9 cellular contexts compared by ENCODE assay signal in the genomic region with DNA sequence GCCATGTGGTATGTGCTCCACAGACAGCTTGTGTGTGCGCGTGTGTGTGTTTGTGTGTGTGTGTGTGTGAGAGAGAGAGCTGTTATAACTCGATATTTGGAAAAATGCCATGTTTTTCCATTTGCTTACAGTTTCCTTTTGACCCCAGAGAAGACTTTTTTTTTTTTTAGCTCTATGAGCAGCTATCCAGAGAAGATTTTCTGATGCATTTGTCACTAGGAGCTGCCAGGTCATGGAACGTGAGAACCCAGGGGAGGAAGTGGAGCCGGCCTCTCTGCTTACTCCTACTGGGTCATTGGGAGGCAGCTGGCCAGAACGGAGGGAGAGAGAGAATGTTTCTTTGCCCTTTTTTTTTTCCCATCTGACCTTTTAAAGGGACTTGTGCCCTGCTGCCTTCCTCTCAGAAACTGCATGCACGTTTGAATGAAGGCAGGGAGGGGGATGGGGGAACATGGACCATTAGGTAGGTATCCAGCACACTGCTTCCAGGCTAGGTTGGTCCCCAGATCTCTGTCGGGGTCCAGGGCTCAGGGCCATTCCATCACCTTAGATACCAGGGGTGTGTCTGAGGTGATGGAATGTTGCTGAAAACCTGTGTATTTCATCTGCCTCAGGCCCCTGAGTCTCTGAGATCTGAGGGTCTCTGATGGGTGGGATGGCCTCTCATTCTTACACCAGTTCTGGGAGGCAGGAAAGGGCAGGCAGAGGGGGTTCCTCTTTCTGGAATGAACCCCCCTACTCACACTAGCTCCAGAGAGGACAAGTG. TPM values are rescaled to one million over a fixed set of nuclear protein-coding genes. Genes with fewer than 3 reads are reported as not detected.
DNase-seq lines count a peak whose midpoint lies in the region; ATAC-seq and TF ChIP-seq lines count a peak whose summit lies in the region.
"Had no signal": no experiment of that assay in that cellular context is flagged by ENCODE, and none has a peak within 500 bp of the region (broad histone marks: within the 10 kb centered on the region; RNA-seq: fewer than 3 reads in every experiment).

No MANE protein-coding gene starts in this region.

- TF ChIP-seq CTCF in IMR-90 (conservative IDR thresholded peaks at IDR 0.05; ENCODE audit: low read depth, low read length) (no peak), thyroid gland (IDR thresholded peaks at IDR 0.05) (no peak)

- no peaks in the 10 kb centered on the region for H3K79me1 ChIP-seq in IMR-90 (ENCODE audit: low read depth in 1 of 2, low read length in 2 of 2)

- H3K36me3 ChIP-seq in IMR-90 (ENCODE audit: control insufficient read depth, insufficient read depth, low read length), result no peaks in the 10 kb centered on the region
- H3K36me3 ChIP-seq in adipocyte (ENCODE audit: control insufficient read depth, insufficient read depth, low read length, severe bottlenecking), result no peaks in the 10 kb centered on the region
- no peaks in the 10 kb centered on the region for H3K36me3 ChIP-seq in thyroid gland
- H3K36me3 ChIP-seq: neutrophil had no signal

- H2AK5ac ChIP-seq in IMR-90 (ENCODE audit: low read depth, low read length), result peak overlapping the region; percentile 76

- H3K4me2 ChIP-seq in IMR-90 (ENCODE audit: low read depth, low read length), result peak overlapping the region; percentile 3; the same call in 1 of the 2 replicates

- CTCF ChIA-PET in IMR-90 (lab: Yijun Ruan, JAX), result no interaction called here

- peak overlapping the region; percentile 81 for H3K4ac ChIP-seq in IMR-90 (ENCODE audit: low read depth, low read length)

- H3K9ac ChIP-seq in IMR-90 (ENCODE audit: low read depth, low read length) (peak overlapping the region; percentile 12; the same call in 1 of the 2 replicates), adipocyte (ENCODE audit: low read length) (peak overlapping the region; percentile 5)

- H4K91ac ChIP-seq in IMR-90 (ENCODE audit: insufficient read depth, low read depth, low read length), result peak overlapping the region; percentile 42

- BruUV-seq in IMR-90 (replicated peaks; lab: Mats Ljungman, UMichigan), result no TSS peak

- H3K27ac ChIP-seq in IMR-90 (ENCODE audit: insufficient read depth, low read length) (peak overlapping the region; percentile 86; the same call in 1 of the 2 replicates), thyroid gland (peak overlapping the region; percentile 62 to 78 (median 65))
- H3K27ac ChIP-seq: HL-60, neutrophil had no signal

- H3K18ac ChIP-seq in IMR-90 (ENCODE audit: low read depth, low read length), result peak overlapping the region; percentile 62

- H3K14ac ChIP-seq in IMR-90 (replicated peaks; ENCODE audit: low read depth, low read length), result peak overlapping the region; percentile 23; the same call in 1 of the 2 replicates

- no peak for TF ChIP-seq POLR2A in IMR-90 (IDR thresholded peaks at IDR 0.05; ENCODE audit: low read depth, low read length)
- peak in 1 of 2 donors; percentile 6 for TF ChIP-seq POLR2A in thyroid gland (IDR thresholded peaks at IDR 0.05)

- H2BK20ac ChIP-seq in IMR-90 (ENCODE audit: low read depth, low read length), result peak overlapping the region; percentile 80

- in situ Hi-C loops in IMR-90 (cut with MboI; ENCODE audit: low sequenced_read_pairs), result no loop called here

- peak overlapping the region; percentile 12 for H3K56ac ChIP-seq in IMR-90 (ENCODE audit: extremely low read depth, insufficient read depth, low read length)

- H2BK120ac ChIP-seq in IMR-90 (ENCODE audit: low read depth, low read length), result peak overlapping the region; percentile 87

- no peak overlapping the region for H2AK9ac ChIP-seq in IMR-90 (replicated peaks; ENCODE audit: low read depth, low read length, poor library complexity)

- WGBS in IMR-90 (ENCODE audit: extremely low coverage in 2 of 2, insufficient read length in 1 of 2), 2 experiments, result no CpG with 5 or more reads among the region's 8 CpGs
- WGBS in thyroid gland, 2 donors, result 20 to 30% methylated on average over 8 of the region's 8 CpGs

- H3K4me3 ChIP-seq in IMR-90 (ENCODE audit: insufficient read depth, low read depth, low read length), result no peak overlapping the region
- peak overlapping the region; percentile 29 for H3K4me3 ChIP-seq in adipocyte (ENCODE audit: low read length)
- no peak overlapping the region for H3K4me3 ChIP-seq in thyroid gland (replicated peaks in 1 of 3)

- no peak for ATAC-seq in IMR-90 (ENCODE audit: low read depth)
- no peak for ATAC-seq in GM18502 (IDR thresholded peaks at IDR 0.05; ENCODE audit: poor library complexity, unreplicated experiment)
- no peak for ATAC-seq in HG02642 (IDR thresholded peaks at IDR 0.05; ENCODE audit: poor library complexity, unreplicated experiment)

- TF ChIP-seq RAD21 in IMR-90 (IDR thresholded peaks at IDR 0.05; ENCODE audit: low read length), result no peak

- peak; percentile 64 for DNase-seq in IMR-90
- DNase-seq in adipocyte (ENCODE audit: low read depth), result no peak
- DNase-seq in kidney glomerular epithelial cell (lab: John Stamatoyannopoulos, UW), result peak; percentile 41
- DNase-seq in thyroid gland, result peak; percentile 88 to 92
- DNase-seq in stimulated activated CD4-positive, alpha-beta T cell treated with anti-CD3 and anti-CD28 coated beads, Interleukin-1b, Interleukin-23, amount 100 ng/mL, for 48 hours, result no peak

- H4K20me1 ChIP-seq in IMR-90 (ENCODE audit: insufficient read depth, low read length), result no peaks in the 10 kb centered on the region

- peak overlapping the region; percentile 5; the same call in 1 of the 2 replicates for H4K5ac ChIP-seq in IMR-90 (ENCODE audit: low read depth, low read length)

- H3K23ac ChIP-seq in IMR-90 (ENCODE audit: low read depth, low read length), result 0 out of 2 replicates have a peak overlapping the region, but pooled peaks have one; percentile 29

- H2AFZ ChIP-seq in IMR-90 (replicated peaks; ENCODE audit: low read length, poor library complexity), result peak overlapping the region; percentile 17

- H3K27me3 ChIP-seq in IMR-90 (ENCODE audit: control insufficient read depth, insufficient read depth, low read length) (no peaks in the 10 kb centered on the region), adipocyte (replicated peaks; ENCODE audit: control insufficient read depth, insufficient read depth, low read length) (no peaks in the 10 kb centered on the region), thyroid gland (no peaks in the 10 kb centered on the region)

- H3K9me1 ChIP-seq in IMR-90 (ENCODE audit: insufficient read depth, low read length), result peaks cover 20% of the 10 kb centered on the region

- no peak overlapping the region for H2BK5ac ChIP-seq in IMR-90 (ENCODE audit: low read depth, low read length, poor library complexity, severe bottlenecking)

- POLR2A ChIA-PET in IMR-90 (lab: Charles Lee; ENCODE audit: unreplicated experiment), result interaction anchor here (0.6 kb wide), 2 partner anchors 13 to 379 kb away, joined by 3 to 7 read pairs; no protein-coding TSS in a partner anchor

- dilution Hi-C loops in IMR-90 (cut with HindIII; ENCODE audit: low sequenced_read_pairs, unreplicated experiment), result no loop called here

- intact Hi-C loops in IMR-90 (cut with micrococcal nuclease), result no loop called here
- intact Hi-C loops in thyroid gland (cut with DNase I), result no loop called here

- peak overlapping the region; percentile 33 to 57; a peak in 3 of 4 replicates for H4K8ac ChIP-seq in IMR-90 (ENCODE audit: low read depth in 2 of 2, low read length in 2 of 2)

- H3K4me1 ChIP-seq in IMR-90 (ENCODE audit: control insufficient read depth, insufficient read depth, low read length) (peaks cover 31% of the 10 kb centered on the region), adipocyte (ENCODE audit: control insufficient read depth, insufficient read depth, low read length) (peaks cover 32% of the 10 kb centered on the region), thyroid gland (peaks cover 54 to 71% of the 10 kb centered on the region in 2 donors)

- H2BK15ac ChIP-seq in IMR-90 (ENCODE audit: low read depth, low read length), result peak overlapping the region; percentile 87; the same call in 1 of the 3 replicates

- H3K9me3 ChIP-seq in IMR-90 (ENCODE audit: control insufficient read depth, insufficient read depth, low read length) (no peaks in the 10 kb centered on the region), adipocyte (ENCODE audit: control insufficient read depth, low read length) (no peaks in the 10 kb centered on the region), thyroid gland (no peaks in the 10 kb centered on the region)
- H3K9me3 ChIP-seq: neutrophil had no signal

TF ChIP-seq in IMR-90, 13 proteins besides CTCF, POLR2A, EP300 and RAD21:
- TF ChIP-seq RCOR1 (IDR thresholded peaks at IDR 0.05; ENCODE audit: insufficient replicate concordance, low read length), result no peak
- peak; percentile 72 for TF ChIP-seq BHLHE40 (IDR thresholded peaks at IDR 0.05; ENCODE audit: low read depth, low read length)

RNA-seq across cellular contexts. Expression of a gene that starts 11.2 kb away (rescaled TPM):
- total RNA-seq in IMR-90 (2012; rRNA removed) (43.0 and 47.0 TPM in 2 replicates), thyroid gland (10 to 100 TPM; 26.3 to 61.1 (median 45.1) TPM)
- polyA plus RNA-seq in IMR-90 (2012; rRNA removed), result 56.6 and 56.8 TPM in 2 replicates
- 53.5 and 60.4 TPM in 2 replicates for polyA plus RNA-seq in IMR-90 (2012; cell fraction: cytosol; rRNA removed)
- polyA plus RNA-seq in IMR-90 (2012; cell fraction: nucleus; rRNA removed; ENCODE audit: low replicate concordance), result 24.4 and 30.5 TPM in 2 replicates

RNA-seq across cellular contexts. Expression of a gene that starts 53.9 kb away (rescaled TPM):
- total RNA-seq in IMR-90 (2012; rRNA removed) (under 0.01 and 0.18 TPM in 2 replicates), thyroid gland (under 1 TPM in 1 of 4 donors, not detected in 3; 0.13 TPM)
- polyA plus RNA-seq in IMR-90 (2012; rRNA removed), result 0.21 and 0.24 TPM in 2 replicates
- polyA plus RNA-seq in IMR-90 (2012; cell fraction: cytosol; rRNA removed), result 0.34 and 0.38 TPM in 2 replicates
- polyA plus RNA-seq in IMR-90 (2012; cell fraction: nucleus; rRNA removed; ENCODE audit: low replicate concordance), result 0.14 and 0.24 TPM in 2 replicates

Comparison
In these comparisons a context has a peak if more than half of its experiments do, and no peak if none do; other contexts are left out.
1. DNase-seq: peak in IMR-90 (single experiment), kidney glomerular epithelial cell (single experiment) and thyroid gland (2 of 2); none in adipocyte (single experiment) and stimulated activated CD4-positive, alpha-beta T cell treated with anti-CD3 and anti-CD28 coated beads, Interleukin-1b, Interleukin-23, amount 100 ng/mL, for 48 hours (single experiment).